In the genomic region with DNA sequence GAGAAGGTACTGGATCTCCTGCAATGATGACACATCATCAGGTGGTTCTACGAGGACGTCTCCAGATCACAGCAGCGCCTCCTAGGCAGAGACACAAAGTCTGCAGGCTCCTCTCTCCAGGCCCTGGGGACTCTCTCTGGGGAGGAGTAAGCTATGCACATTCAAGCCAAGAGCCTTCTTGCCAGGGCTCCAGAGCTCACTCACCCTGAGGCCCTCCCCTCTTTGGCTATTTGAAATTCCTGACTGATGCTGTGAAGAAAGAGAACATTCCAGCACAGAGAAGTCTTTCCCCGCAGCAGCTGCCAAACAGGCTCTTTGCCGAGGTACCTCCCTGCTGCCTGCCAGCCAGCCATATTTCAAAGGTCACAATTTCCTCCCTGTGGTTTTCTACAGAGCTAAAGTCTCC, we compare ENCODE assay signal across 8 cellular contexts.
DNase-seq lines count a peak whose midpoint lies in the region; ATAC-seq and TF ChIP-seq lines count a peak whose summit lies in the region.

No MANE protein-coding gene starts in this region.

- H3K9me3 Mint-ChIP-seq in nephron, result peaks cover 6% of the 10 kb centered on the region

- H4K20me1 ChIP-seq in fibroblast of lung (ENCODE audit: control insufficient read depth, extremely low read depth, insufficient read depth, low read length), result no peaks in the 10 kb centered on the region

- no peak overlapping the region for H2AFZ ChIP-seq in fibroblast of lung (ENCODE audit: low read length)

- peaks cover 2% of the 10 kb centered on the region for H3K4me1 ChIP-seq in fibroblast of lung (ENCODE audit: control insufficient read depth, extremely low read depth, insufficient read depth, low read length)
- peaks cover 0 to 29% (median 6%) of the 10 kb centered on the region in 6 donors for H3K4me1 ChIP-seq in spleen

- TF ChIP-seq CTCF in fibroblast of lung (conservative IDR thresholded peaks at IDR 0.05 in 1 of 2, IDR thresholded peaks at IDR 0.05 in 1 of 2; ENCODE audit: low read depth in 1 of 2, low read length in 2 of 2) (peak; percentile 18 to 39), nephron (IDR thresholded peaks at IDR 0.05; ENCODE audit: unreplicated experiment in 3 of 3) (peak in 1 of 3 experiments; percentile 14), spleen (IDR thresholded peaks at IDR 0.05 in 8 of 11, conservative IDR thresholded peaks at IDR 0.05 in 3 of 11) (peak in 2 of 11 experiments; percentile 30 to 31)

- no peaks in the 10 kb centered on the region for H3K36me3 Mint-ChIP-seq in nephron (ENCODE audit: low read depth)

- no peak for TF ChIP-seq POLR2A in spleen (IDR thresholded peaks at IDR 0.05)

- peaks cover 18% of the 10 kb centered on the region for H3K4me1 Mint-ChIP-seq in nephron

- H3K36me3 ChIP-seq in fibroblast of lung (ENCODE audit: control insufficient read depth, insufficient read depth, low read length) (no peaks in the 10 kb centered on the region), spleen (no peaks in the 10 kb centered on the region)

- H3K9ac ChIP-seq in fibroblast of lung (ENCODE audit: insufficient read depth, low read length), result no peak overlapping the region

- H3K27me3 ChIP-seq in fibroblast of lung (ENCODE audit: control insufficient read depth, insufficient read depth, low read length) (no peaks in the 10 kb centered on the region), spleen (replicated peaks in 1 of 7) (no peaks in the 10 kb centered on the region)

- H3K79me2 ChIP-seq in fibroblast of lung (ENCODE audit: control insufficient read depth, insufficient read depth, low read length), result no peaks in the 10 kb centered on the region

- intact Hi-C loops in spleen (cut with DNase I; ENCODE audit: low total_unique reads), result no loop called here

- no peaks in the 10 kb centered on the region for H3K9me3 ChIP-seq in fibroblast of lung (ENCODE audit: control insufficient read depth, insufficient read depth, low read depth, low read length)
- no peaks in the 10 kb centered on the region for H3K9me3 ChIP-seq in spleen

- peak overlapping the region; percentile 41 to 80 (median 75) for H3K27ac Mint-ChIP-seq in nephron

- peak; percentile 93 for ATAC-seq in SK-N-SH treated with all-trans-retinoic acid at 6 μM for 48 hours
- ATAC-seq in HG02571 (IDR thresholded peaks at IDR 0.05; ENCODE audit: unreplicated experiment), result no peak
- ATAC-seq in HG02798 (IDR thresholded peaks at IDR 0.05; ENCODE audit: poor library complexity, unreplicated experiment), result no peak

- H3K27ac ChIP-seq in fibroblast of lung (ENCODE audit: insufficient read depth, low read length) (no peak overlapping the region), spleen (peak overlapping the region in 2 of 8 donors; percentile 27 to 29)

- peaks cover 7% of the 10 kb centered on the region for H3K27me3 Mint-ChIP-seq in nephron (ENCODE audit: low read depth)

- no peak overlapping the region for H3K4me2 ChIP-seq in fibroblast of lung (ENCODE audit: extremely low read depth, insufficient read depth, low read length)

- no peak overlapping the region for H3K4me3 ChIP-seq in fibroblast of lung (replicated peaks in 1 of 4; ENCODE audit: control extremely low read depth in 1 of 4, insufficient read depth in 1 of 4, low read depth in 3 of 4, low read length in 4 of 4)
- H3K4me3 ChIP-seq in spleen, result no peak overlapping the region

- no peak overlapping the region for H3K4me3 Mint-ChIP-seq in nephron

- WGBS in spleen, 5 donors, result 24 to 56% (median 37%) methylated on average over 2 to 5 of the region's 5 CpGs

- in situ Hi-C loops in G401 (cut with HindIII; ENCODE audit: low sequenced_read_pairs), result no loop called here

- peak; percentile 66 for DNase-seq in G401 (ENCODE audit: low spot score)
- DNase-seq in fibroblast of lung (ENCODE audit: low read depth in 2 of 2), result peak; percentile 85 to 91
- no peak for DNase-seq in NCI-H446 treated with DMSO at 0.1 percent for 48 hours (lab: John Stamatoyannopoulos, UW)
- no peak for DNase-seq in spleen

TF ChIP-seq in SK-N-SH treated with all-trans-retinoic acid at 6 μM for 48 hours, 23 proteins besides CTCF, POLR2A, EP300 and RAD21:
- TF ChIP-seq ZFP30 (CRISPR knock-in tag; IDR thresholded peaks at IDR 0.05) (no peak), ISL1 (CRISPR knock-in tag; IDR thresholded peaks at IDR 0.05) (peak; percentile 38; the same call in 1 of the 2 replicates), SNAI2 (CRISPR knock-in tag; IDR thresholded peaks at IDR 0.05) (no peak), ESRRG (CRISPR knock-in tag; IDR thresholded peaks at IDR 0.05) (no peak)
- TF ChIP-seq, protein P1, sequence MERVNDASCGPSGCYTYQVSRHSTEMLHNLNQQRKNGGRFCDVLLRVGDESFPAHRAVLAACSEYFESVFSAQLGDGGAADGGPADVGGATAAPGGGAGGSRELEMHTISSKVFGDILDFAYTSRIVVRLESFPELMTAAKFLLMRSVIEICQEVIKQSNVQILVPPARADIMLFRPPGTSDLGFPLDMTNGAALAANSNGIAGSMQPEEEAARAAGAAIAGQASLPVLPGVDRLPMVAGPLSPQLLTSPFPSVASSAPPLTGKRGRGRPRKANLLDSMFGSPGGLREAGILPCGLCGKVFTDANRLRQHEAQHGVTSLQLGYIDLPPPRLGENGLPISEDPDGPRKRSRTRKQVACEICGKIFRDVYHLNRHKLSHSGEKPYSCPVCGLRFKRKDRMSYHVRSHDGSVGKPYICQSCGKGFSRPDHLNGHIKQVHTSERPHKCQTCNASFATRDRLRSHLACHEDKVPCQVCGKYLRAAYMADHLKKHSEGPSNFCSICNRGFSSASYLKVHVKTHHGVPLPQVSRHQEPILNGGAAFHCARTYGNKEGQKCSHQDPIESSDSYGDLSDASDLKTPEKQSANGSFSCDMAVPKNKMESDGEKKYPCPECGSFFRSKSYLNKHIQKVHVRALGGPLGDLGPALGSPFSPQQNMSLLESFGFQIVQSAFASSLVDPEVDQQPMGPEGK (CRISPR knock-in tag; IDR thresholded peaks at IDR 0.05; ENCODE audit: borderline replicate concordance), result no peak

Comparison
In these comparisons a context has a peak if more than half of its experiments do, and no peak if none do; other contexts are left out.
1. DNase-seq: peak in G401 (single experiment) and fibroblast of lung (2 of 2); none in NCI-H446 treated with DMSO at 0.1 percent for 48 hours (single experiment) and spleen (single experiment).